In the genomic region with DNA sequence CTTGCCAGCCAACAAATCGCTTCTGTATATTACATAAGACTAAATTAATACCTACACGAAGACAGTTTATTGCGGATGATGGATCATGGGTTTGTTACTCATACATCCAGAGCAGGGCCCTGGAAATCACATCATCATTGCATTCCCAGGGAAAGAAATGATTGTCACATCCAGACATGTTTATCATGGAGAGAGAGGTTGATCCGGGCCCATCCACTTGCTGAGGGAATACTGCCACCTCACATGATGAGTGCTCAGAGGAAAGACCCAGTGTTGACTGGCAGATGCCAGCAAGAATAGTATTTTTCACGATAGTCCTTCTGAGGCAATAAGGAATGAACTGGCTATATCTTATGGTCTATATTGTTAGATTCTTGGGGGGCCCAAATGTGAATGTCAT, we compare ENCODE assay signal across 6 cellular contexts.
"Had no signal": no experiment of that assay in that cellular context is flagged by ENCODE, and none has a peak within 500 bp of the region (broad histone marks: within the 10 kb centered on the region; RNA-seq: fewer than 3 reads in every experiment).

No MANE protein-coding gene starts in this region.

- H3K36me3 Mint-ChIP-seq: IgD-negative memory B cell had no signal

- H3K27ac Mint-ChIP-seq: IgD-negative memory B cell had no signal

- H3K4me3 ChIP-seq: K562 had no signal

- H3K4me1 Mint-ChIP-seq: IgD-negative memory B cell had no signal

- ATAC-seq: HepG2, K562 had no signal

- H3K27ac ChIP-seq: HL-60 had no signal

- DNase-seq: IMR-90, KBM-7 had no signal

- H3K4me3 Mint-ChIP-seq: IgD-negative memory B cell had no signal
